Comparison of ENCODE assay signal across 9 cellular contexts in genomic region chr9:134419684-134420076, GRCh38.
A peak's percentile ranks its signal among the peaks of the same experiment; 100 is the strongest.
DNase-seq lines count a peak whose midpoint lies in the region; ATAC-seq and TF ChIP-seq lines count a peak whose summit lies in the region.
"Had no signal": no experiment of that assay in that cellular context is flagged by ENCODE, and none has a peak within 500 bp of the region (broad histone marks: within the 10 kb centered on the region; RNA-seq: fewer than 3 reads in every experiment).

No MANE protein-coding gene starts in this region.

- intact Hi-C loops in transverse colon (cut with DNase I; ENCODE audit: low total_unique reads): loop anchor here (5.0 kb wide), 1 partner anchor 768 kb away; no protein-coding TSS in a partner anchor

- no peaks in the 10 kb centered on the region for H3K9me3 ChIP-seq in transverse colon

- TF ChIP-seq POLR2A in transverse colon (IDR thresholded peaks at IDR 0.05): no peak

- DNase-seq in activated naive CD8-positive, alpha-beta T cell treated with anti-CD3 and anti-CD28 coated beads, Interleukin-2, amount 50 U/mL, for 24 hours: no peak
- DNase-seq in activated naive CD8-positive, alpha-beta T cell treated with anti-CD3 and anti-CD28 coated beads for 36 hours: no peak
- DNase-seq in OCI-M1 (lab: John Stamatoyannopoulos, UW): peak; percentile 8
- no peak for DNase-seq in epithelial cell of proximal tubule (ENCODE audit: low read depth)
- DNase-seq in transverse colon: no peak
- no peak for DNase-seq in NCI-H146 treated with DMSO at 0.1 percent for 48 hours (lab: John Stamatoyannopoulos, UW; ENCODE audit: unreplicated experiment)

- peaks cover 19 to 27% (median 23%) of the 10 kb centered on the region in 4 donors for H3K4me1 ChIP-seq in transverse colon

- no peaks in the 10 kb centered on the region for H3K27me3 Mint-ChIP-seq in activated naive CD8-positive, alpha-beta T cell treated with anti-CD3 and anti-CD28 coated beads, Interleukin-2, amount 50 U/mL, for 24 hours
- H3K27me3 Mint-ChIP-seq in activated naive CD8-positive, alpha-beta T cell treated with anti-CD3 and anti-CD28 coated beads for 36 hours: no peaks in the 10 kb centered on the region

- in situ Hi-C loops in transverse colon (cut with MboI; ENCODE audit: low pct_ligation_motif_present in 1 of 4, low pct_unique_long_range_greater_than_20kb in 1 of 4, low sequenced_read_pairs in 3 of 4): no loop called here

- H3K27me3 ChIP-seq in transverse colon: no peaks in the 10 kb centered on the region

- no peak overlapping the region for H3K27ac ChIP-seq in transverse colon

- 72% methylated on average over 10 of the region's 10 CpGs; no CpG with 5 or more reads in 1 of the 2 donors for WGBS in transverse colon (ENCODE audit: low coverage in 1 of 2), 2 donors

- TF ChIP-seq EP300 in transverse colon (IDR thresholded peaks at IDR 0.05; ENCODE audit: low read depth): no peak

- H3K4me3 ChIP-seq in epithelial cell of proximal tubule (ENCODE audit: low read depth, low read length): no peak overlapping the region
- H3K4me3 ChIP-seq in transverse colon: no peak overlapping the region

- TF ChIP-seq CTCF in epithelial cell of proximal tubule (conservative IDR thresholded peaks at IDR 0.05; ENCODE audit: low read depth, low read length) (peak; percentile 39), transverse colon (IDR thresholded peaks at IDR 0.05) (peak; percentile 16 to 38 (median 26))

- H3K4me1 Mint-ChIP-seq in activated naive CD8-positive, alpha-beta T cell treated with anti-CD3 and anti-CD28 coated beads, Interleukin-2, amount 50 U/mL, for 24 hours: no peaks in the 10 kb centered on the region
- H3K4me1 Mint-ChIP-seq in activated naive CD8-positive, alpha-beta T cell treated with anti-CD3 and anti-CD28 coated beads for 36 hours: no peaks in the 10 kb centered on the region

- peaks cover 0 to 17% (median 6%) of the 10 kb centered on the region in 4 donors for H3K36me3 ChIP-seq in transverse colon

- no peak overlapping the region for H3K4me3 Mint-ChIP-seq in activated naive CD8-positive, alpha-beta T cell treated with anti-CD3 and anti-CD28 coated beads, Interleukin-2, amount 50 U/mL, for 24 hours
- no peak overlapping the region for H3K4me3 Mint-ChIP-seq in activated naive CD8-positive, alpha-beta T cell treated with anti-CD3 and anti-CD28 coated beads for 36 hours
- H3K4me3 Mint-ChIP-seq: T-helper 1 cell treated with Interleukin-12 subunit alpha and Interleukin-12 subunit beta and Interleukin-4 antibody, amounts not matched to agents 30 μg/mL and 1 μg/mL, for 36 hours had no signal

- no peaks in the 10 kb centered on the region for H3K36me3 Mint-ChIP-seq in activated naive CD8-positive, alpha-beta T cell treated with anti-CD3 and anti-CD28 coated beads, Interleukin-2, amount 50 U/mL, for 24 hours (ENCODE audit: low read depth)
- H3K36me3 Mint-ChIP-seq in activated naive CD8-positive, alpha-beta T cell treated with anti-CD3 and anti-CD28 coated beads for 36 hours: no peaks in the 10 kb centered on the region

- no peaks in the 10 kb centered on the region for H3K9me3 Mint-ChIP-seq in activated naive CD8-positive, alpha-beta T cell treated with anti-CD3 and anti-CD28 coated beads, Interleukin-2, amount 50 U/mL, for 24 hours
- no peaks in the 10 kb centered on the region for H3K9me3 Mint-ChIP-seq in activated naive CD8-positive, alpha-beta T cell treated with anti-CD3 and anti-CD28 coated beads for 36 hours
- H3K9me3 Mint-ChIP-seq: T-helper 1 cell treated with Interleukin-12 subunit alpha and Interleukin-12 subunit beta and Interleukin-4 antibody, amounts not matched to agents 30 μg/mL and 1 μg/mL, for 36 hours had no signal

- H3K27ac Mint-ChIP-seq in activated naive CD8-positive, alpha-beta T cell treated with anti-CD3 and anti-CD28 coated beads, Interleukin-2, amount 50 U/mL, for 24 hours: no peak overlapping the region
- no peak overlapping the region for H3K27ac Mint-ChIP-seq in activated naive CD8-positive, alpha-beta T cell treated with anti-CD3 and anti-CD28 coated beads for 36 hours
- H3K27ac Mint-ChIP-seq: T-helper 1 cell treated with Interleukin-12 subunit alpha and Interleukin-12 subunit beta and Interleukin-4 antibody, amounts not matched to agents 30 μg/mL and 1 μg/mL, for 36 hours had no signal

- ATAC-seq in activated naive CD8-positive, alpha-beta T cell treated with anti-CD3 and anti-CD28 coated beads, Interleukin-2, amount 50 U/mL, for 24 hours: peak; percentile 33
- no peak for ATAC-seq in GM18502 (IDR thresholded peaks at IDR 0.05; ENCODE audit: poor library complexity, unreplicated experiment)
- no peak for ATAC-seq in HG03025 (IDR thresholded peaks at IDR 0.05; ENCODE audit: low FRiP score, unreplicated experiment)
